ENCODE assay signal across 8 cellular contexts in genomic region chr4:153684182-153685073, GRCh38. TPM values are rescaled to one million over a fixed set of nuclear protein-coding genes. Genes with fewer than 3 reads are reported as not detected.
A peak's percentile ranks its signal among the peaks of the same experiment; 100 is the strongest.
DNase-seq lines count a peak whose midpoint lies in the region; ATAC-seq, FAIRE-seq and TF ChIP-seq lines count a peak whose summit lies in the region.

A gene with protein sequence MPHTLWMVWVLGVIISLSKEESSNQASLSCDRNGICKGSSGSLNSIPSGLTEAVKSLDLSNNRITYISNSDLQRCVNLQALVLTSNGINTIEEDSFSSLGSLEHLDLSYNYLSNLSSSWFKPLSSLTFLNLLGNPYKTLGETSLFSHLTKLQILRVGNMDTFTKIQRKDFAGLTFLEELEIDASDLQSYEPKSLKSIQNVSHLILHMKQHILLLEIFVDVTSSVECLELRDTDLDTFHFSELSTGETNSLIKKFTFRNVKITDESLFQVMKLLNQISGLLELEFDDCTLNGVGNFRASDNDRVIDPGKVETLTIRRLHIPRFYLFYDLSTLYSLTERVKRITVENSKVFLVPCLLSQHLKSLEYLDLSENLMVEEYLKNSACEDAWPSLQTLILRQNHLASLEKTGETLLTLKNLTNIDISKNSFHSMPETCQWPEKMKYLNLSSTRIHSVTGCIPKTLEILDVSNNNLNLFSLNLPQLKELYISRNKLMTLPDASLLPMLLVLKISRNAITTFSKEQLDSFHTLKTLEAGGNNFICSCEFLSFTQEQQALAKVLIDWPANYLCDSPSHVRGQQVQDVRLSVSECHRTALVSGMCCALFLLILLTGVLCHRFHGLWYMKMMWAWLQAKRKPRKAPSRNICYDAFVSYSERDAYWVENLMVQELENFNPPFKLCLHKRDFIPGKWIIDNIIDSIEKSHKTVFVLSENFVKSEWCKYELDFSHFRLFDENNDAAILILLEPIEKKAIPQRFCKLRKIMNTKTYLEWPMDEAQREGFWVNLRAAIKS (plus strand): TSS chr4:153684280. CDS start chr4:153702908, 18,628 bp downstream.

- H3K4me1 Mint-ChIP-seq in activated B cell treated with CpG ODN at 0.5 μM for 24 hours, result peaks cover 12% of the 10 kb centered on the region

- DNase-seq in Ammon's horn (ENCODE audit: low spot score) (peak; percentile 27), activated B cell treated with CpG ODN at 0.5 μM for 24 hours (peak; percentile 66), bronchial epithelial cell (ENCODE audit: low read depth) (peak; percentile 21), left kidney (ENCODE audit: low read depth, low spot score) (peak; percentile 83), NCI-H1436 (lab: John Stamatoyannopoulos, UW) (no peak)
- peak; percentile 53 for DNase-seq in stimulated activated CD4-positive, alpha-beta T cell treated with anti-CD3 and anti-CD28 coated beads, Interleukin-1b, Interleukin-23, amount 100 ng/mL, for 48 hours

- peak within 1 kb of the TSS; percentile 9 for H3K27ac Mint-ChIP-seq in activated B cell treated with CpG ODN at 0.5 μM for 24 hours

- H3K4me3 ChIP-seq in bronchial epithelial cell (ENCODE audit: low read depth, low read length), result peak within 1 kb of the TSS; percentile 45

- peaks cover 19% of the 10 kb centered on the region for H3K36me3 Mint-ChIP-seq in activated B cell treated with CpG ODN at 0.5 μM for 24 hours (ENCODE audit: low read depth)

- ATAC-seq in GM19324 (IDR thresholded peaks at IDR 0.05; ENCODE audit: low FRiP score, unreplicated experiment) (peak; percentile 90), HG03469 (IDR thresholded peaks at IDR 0.05; ENCODE audit: unreplicated experiment) (peak; percentile 76), activated B cell treated with CpG ODN at 0.5 μM for 24 hours (ENCODE audit: low read depth) (peak; percentile 90)

- POLR2A ChIA-PET in activated B cell treated with CpG ODN at 0.5 μM for 24 hours (lab: Charles Lee), result no interaction called here

- no peaks in the 10 kb centered on the region for H3K36me3 ChIP-seq in bronchial epithelial cell (ENCODE audit: control insufficient read depth, insufficient read depth, low read length)

- peaks cover 16% of the 10 kb centered on the region for H3K9me3 Mint-ChIP-seq in activated B cell treated with CpG ODN at 0.5 μM for 24 hours

- H3K4me3 Mint-ChIP-seq in activated B cell treated with CpG ODN at 0.5 μM for 24 hours, result peak within 1 kb of the TSS; percentile 82

- FAIRE-seq in bronchial epithelial cell (lab: Jason Lieb, UNC), result no peak

- CTCF ChIA-PET in activated B cell treated with CpG ODN at 0.5 μM for 24 hours (lab: Charles Lee), result no interaction called here

- intact Hi-C loops in activated B cell treated with CpG ODN at 0.5 μM for 24 hours (cut with micrococcal nuclease), result loop anchor here (1.0 to 10.0 kb wide), 2 partner anchors 44 to 1150 kb away; partner anchors contain the start of gene FBXW7

- H3K27me3 ChIP-seq in bronchial epithelial cell (ENCODE audit: control insufficient read depth, insufficient read depth, low read length), result no peaks in the 10 kb centered on the region

- TF ChIP-seq CTCF in activated B cell treated with CpG ODN at 0.5 μM for 24 hours (IDR thresholded peaks at IDR 0.05), result no peak
- TF ChIP-seq CTCF in bronchial epithelial cell (IDR thresholded peaks at IDR 0.05; ENCODE audit: insufficient read depth, low read length, severe bottlenecking), result no peak

- H3K27me3 Mint-ChIP-seq in activated B cell treated with CpG ODN at 0.5 μM for 24 hours, result peaks cover 5% of the 10 kb centered on the region

RNA-seq across cellular contexts. Expression of the gene that starts here (rescaled TPM):
- total RNA-seq in activated B cell treated with CpG ODN at 0.5 μM for 24 hours (3.6 and 4.3 TPM in 2 replicates), bronchial epithelial cell (1.3 and 2.6 TPM in 2 replicates)
